17 cellular contexts compared by ENCODE assay signal in genomic region chrX:8036914-8037313, GRCh38.
A peak's percentile ranks its signal among the peaks of the same experiment; 100 is the strongest.
DNase-seq lines count a peak whose midpoint lies in the region; ATAC-seq, FAIRE-seq and TF ChIP-seq lines count a peak whose summit lies in the region.
"Had no signal": no experiment of that assay in that cellular context is flagged by ENCODE, and none has a peak within 500 bp of the region (broad histone marks: within the 10 kb centered on the region; RNA-seq: fewer than 3 reads in every experiment).

No MANE protein-coding gene starts in this region.

- intact Hi-C loops in Right ventricle myocardium inferior (cut with DNase I) = no loop called here

- FAIRE-seq in islet of Langerhans (lab: Jason Lieb, UNC) = peak; percentile 90

- DNase-seq in Right ventricle myocardium inferior (ENCODE audit: missing footprints) = no peak
- DNase-seq in right atrium auricular region (ENCODE audit: low spot score) = no peak
- peak; percentile 31 to 83 (median 62) for DNase-seq in NCI-H1417 (lab: John Stamatoyannopoulos, UW)
- DNase-seq in NCI-H82 treated with DMSO at 0.1 percent for 48 hours (lab: John Stamatoyannopoulos, UW; ENCODE audit: unreplicated experiment) = peak; percentile 43
- no peak for DNase-seq in activated CD4-positive, alpha-beta T cell treated with anti-CD3 and anti-CD28 coated beads for 1 hour
- no peak for DNase-seq in activated CD8-positive, alpha-beta memory T cell treated with anti-CD3 and anti-CD28 coated beads for 24 hours
- DNase-seq: activated CD8-positive, alpha-beta T cell treated with anti-CD3 and anti-CD28 coated beads for 36 hours; activated naive CD4-positive, alpha-beta T cell treated with Interleukin-2 at 50 U/mL for 16 hours; activated T-cell treated with anti-CD3 and anti-CD28 coated beads, Interleukin-2, amount 50 U/mL, for 24 hours; CD4-positive, alpha-beta memory T cell; effector memory CD4-positive, alpha-beta T cell; mucosa of descending colon; NCI-H226; T-helper 2 cell had no signal

- peak overlapping the region in 1 of 2 donors; percentile 40 for H3K27ac ChIP-seq in right atrium auricular region
- H3K27ac ChIP-seq: SJSA1 had no signal

- peaks cover 0 to 7% of the 10 kb centered on the region in 2 donors for H3K4me1 ChIP-seq in right atrium auricular region
- H3K4me1 ChIP-seq: SJSA1 had no signal

- peak; percentile 87 for ATAC-seq in Right ventricle myocardium inferior
- no peak for ATAC-seq in GM18861 (IDR thresholded peaks at IDR 0.05; ENCODE audit: unreplicated experiment)
- ATAC-seq: activated CD8-positive, alpha-beta T cell treated with anti-CD3 and anti-CD28 coated beads for 36 hours; mucosa of descending colon had no signal

- H3K9me3 ChIP-seq in right atrium auricular region = no peaks in the 10 kb centered on the region
- H3K9me3 ChIP-seq: mucosa of descending colon, SJSA1 had no signal

- H3K27me3 ChIP-seq in right atrium auricular region = no peaks in the 10 kb centered on the region
- H3K27me3 ChIP-seq: SJSA1 had no signal

- no peak for TF ChIP-seq CTCF in right atrium auricular region (IDR thresholded peaks at IDR 0.05)

- no peaks in the 10 kb centered on the region for H3K36me3 ChIP-seq in right atrium auricular region
- H3K36me3 ChIP-seq: SJSA1 had no signal

- H3K4me3 ChIP-seq in right atrium auricular region = no peak overlapping the region
- H3K4me3 ChIP-seq: mucosa of descending colon, SJSA1 had no signal

Comparison
In these comparisons a context has a peak if more than half of its experiments do, and no peak if none do; other contexts are left out.
1. DNase-seq: peak in NCI-H1417 (3 of 3) and NCI-H82 treated with DMSO at 0.1 percent for 48 hours (single experiment); none in Right ventricle myocardium inferior (single experiment), right atrium auricular region (single experiment), activated CD4-positive, alpha-beta T cell treated with anti-CD3 and anti-CD28 coated beads for 1 hour (single experiment) and activated CD8-positive, alpha-beta memory T cell treated with anti-CD3 and anti-CD28 coated beads for 24 hours (single experiment).